In the genomic region with DNA sequence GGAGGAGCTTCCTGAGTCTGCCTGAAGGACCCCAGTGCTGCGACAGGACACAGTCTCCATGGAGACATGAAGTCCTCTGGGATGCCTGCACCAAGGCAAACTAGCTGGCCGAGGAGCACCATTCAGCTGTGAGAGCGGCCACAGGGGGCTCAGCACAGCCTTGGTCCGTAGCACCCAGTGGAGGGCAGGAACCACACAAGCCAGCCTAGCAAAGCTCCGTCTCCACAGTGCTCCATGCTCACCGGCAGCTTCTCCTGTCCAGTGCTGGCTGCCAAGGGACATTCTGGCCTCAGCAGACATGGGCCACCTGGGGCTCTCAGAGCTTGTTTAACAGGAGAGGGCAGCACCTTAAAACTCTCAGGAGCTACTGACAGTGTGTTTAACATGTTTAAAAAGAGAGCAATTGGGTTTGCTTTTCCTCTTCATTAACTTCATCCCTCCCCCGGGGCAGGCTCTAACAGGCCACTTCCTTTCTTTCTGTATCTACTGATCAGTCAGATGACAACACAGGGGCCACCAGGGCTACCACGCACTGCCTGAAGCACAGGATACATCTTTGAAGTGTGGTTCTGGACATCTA, we compare ENCODE assay signal across 8 cellular contexts. TPM values are rescaled to one million over a fixed set of nuclear protein-coding genes. Genes with fewer than 3 reads are reported as not detected.
DNase-seq lines count a peak whose midpoint lies in the region; ATAC-seq and TF ChIP-seq lines count a peak whose summit lies in the region.

No MANE protein-coding gene starts in this region.

- DNase-seq in NB4 (ENCODE audit: low read depth) (peak; percentile 78), dermis microvascular lymphatic vessel endothelial cell (ENCODE audit: low read depth in 2 of 2) (peak; percentile 30 to 31)

- no peak overlapping the region for H3K4me3 ChIP-seq in NB4 (ENCODE audit: low read depth, low read length)

- no peak for TF ChIP-seq CTCF in NB4 (IDR thresholded peaks at IDR 0.05; ENCODE audit: low read depth, low read length)

- ATAC-seq in GM18502 (IDR thresholded peaks at IDR 0.05; ENCODE audit: poor library complexity, unreplicated experiment): peak; percentile 80
- peak; percentile 66 for ATAC-seq in GM21737 (IDR thresholded peaks at IDR 0.05; ENCODE audit: unreplicated experiment)
- ATAC-seq in HG03045 (IDR thresholded peaks at IDR 0.05; ENCODE audit: unreplicated experiment): no peak
- ATAC-seq in GM19324 (IDR thresholded peaks at IDR 0.05; ENCODE audit: low FRiP score, unreplicated experiment): no peak
- ATAC-seq in HG03280 (IDR thresholded peaks at IDR 0.05; ENCODE audit: unreplicated experiment): no peak
- no peak for ATAC-seq in HG02642 (IDR thresholded peaks at IDR 0.05; ENCODE audit: poor library complexity, unreplicated experiment)

- no peak for TF ChIP-seq POLR2A in NB4 (IDR thresholded peaks at IDR 0.05; ENCODE audit: extremely low read depth, insufficient read length)

RNA-seq across cellular contexts. Expression of a gene that starts 57.0 kb away (rescaled TPM):
- total RNA-seq in dermis microvascular lymphatic vessel endothelial cell: 16.4 and 24.4 TPM in 2 replicates

Comparison
In these comparisons a context has a peak if more than half of its experiments do, and no peak if none do; other contexts are left out.
1. ATAC-seq: peak in GM18502 (single experiment) and GM21737 (single experiment); none in HG03045 (single experiment), GM19324 (single experiment), HG03280 (single experiment) and HG02642 (single experiment).